Comparison of ENCODE assay signal across 1 cellular context in genomic region chr4:48778431-48779094, GRCh38.
TF ChIP-seq lines count a peak whose summit lies in the region.

No MANE protein-coding gene starts in this region.

TF ChIP-seq in WTC11, 78 proteins besides CTCF, POLR2A, EP300 and RAD21 (continued from another document):
- TF ChIP-seq, protein P1, sequence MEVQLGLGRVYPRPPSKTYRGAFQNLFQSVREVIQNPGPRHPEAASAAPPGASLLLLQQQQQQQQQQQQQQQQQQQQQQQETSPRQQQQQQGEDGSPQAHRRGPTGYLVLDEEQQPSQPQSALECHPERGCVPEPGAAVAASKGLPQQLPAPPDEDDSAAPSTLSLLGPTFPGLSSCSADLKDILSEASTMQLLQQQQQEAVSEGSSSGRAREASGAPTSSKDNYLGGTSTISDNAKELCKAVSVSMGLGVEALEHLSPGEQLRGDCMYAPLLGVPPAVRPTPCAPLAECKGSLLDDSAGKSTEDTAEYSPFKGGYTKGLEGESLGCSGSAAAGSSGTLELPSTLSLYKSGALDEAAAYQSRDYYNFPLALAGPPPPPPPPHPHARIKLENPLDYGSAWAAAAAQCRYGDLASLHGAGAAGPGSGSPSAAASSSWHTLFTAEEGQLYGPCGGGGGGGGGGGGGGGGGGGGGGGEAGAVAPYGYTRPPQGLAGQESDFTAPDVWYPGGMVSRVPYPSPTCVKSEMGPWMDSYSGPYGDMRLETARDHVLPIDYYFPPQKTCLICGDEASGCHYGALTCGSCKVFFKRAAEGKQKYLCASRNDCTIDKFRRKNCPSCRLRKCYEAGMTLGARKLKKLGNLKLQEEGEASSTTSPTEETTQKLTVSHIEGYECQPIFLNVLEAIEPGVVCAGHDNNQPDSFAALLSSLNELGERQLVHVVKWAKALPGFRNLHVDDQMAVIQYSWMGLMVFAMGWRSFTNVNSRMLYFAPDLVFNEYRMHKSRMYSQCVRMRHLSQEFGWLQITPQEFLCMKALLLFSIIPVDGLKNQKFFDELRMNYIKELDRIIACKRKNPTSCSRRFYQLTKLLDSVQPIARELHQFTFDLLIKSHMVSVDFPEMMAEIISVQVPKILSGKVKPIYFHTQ (CRISPR knock-in tag; IDR thresholded peaks at IDR 0.05): no peak
- TF ChIP-seq, protein P2, sequence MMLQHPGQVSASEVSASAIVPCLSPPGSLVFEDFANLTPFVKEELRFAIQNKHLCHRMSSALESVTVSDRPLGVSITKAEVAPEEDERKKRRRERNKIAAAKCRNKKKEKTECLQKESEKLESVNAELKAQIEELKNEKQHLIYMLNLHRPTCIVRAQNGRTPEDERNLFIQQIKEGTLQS (CRISPR knock-in tag; conservative IDR thresholded peaks at IDR 0.05): no peak
- TF ChIP-seq RORB (CRISPR knock-in tag; IDR thresholded peaks at IDR 0.05) (no peak), GABPB1 (CRISPR knock-in tag; IDR thresholded peaks at IDR 0.05) (no peak), RELA (CRISPR knock-in tag; IDR thresholded peaks at IDR 0.05; ENCODE audit: borderline replicate concordance) (no peak), MXD4 (CRISPR knock-in tag; IDR thresholded peaks at IDR 0.05; ENCODE audit: borderline replicate concordance) (no peak), NR3C1 (CRISPR knock-in tag; conservative IDR thresholded peaks at IDR 0.05; ENCODE audit: low read depth) (no peak), GRHL2 (CRISPR knock-in tag; IDR thresholded peaks at IDR 0.05; ENCODE audit: insufficient replicate concordance, severe bottlenecking) (no peak)
